Comparison of ENCODE assay signal across 10 cellular contexts in the genomic region with DNA sequence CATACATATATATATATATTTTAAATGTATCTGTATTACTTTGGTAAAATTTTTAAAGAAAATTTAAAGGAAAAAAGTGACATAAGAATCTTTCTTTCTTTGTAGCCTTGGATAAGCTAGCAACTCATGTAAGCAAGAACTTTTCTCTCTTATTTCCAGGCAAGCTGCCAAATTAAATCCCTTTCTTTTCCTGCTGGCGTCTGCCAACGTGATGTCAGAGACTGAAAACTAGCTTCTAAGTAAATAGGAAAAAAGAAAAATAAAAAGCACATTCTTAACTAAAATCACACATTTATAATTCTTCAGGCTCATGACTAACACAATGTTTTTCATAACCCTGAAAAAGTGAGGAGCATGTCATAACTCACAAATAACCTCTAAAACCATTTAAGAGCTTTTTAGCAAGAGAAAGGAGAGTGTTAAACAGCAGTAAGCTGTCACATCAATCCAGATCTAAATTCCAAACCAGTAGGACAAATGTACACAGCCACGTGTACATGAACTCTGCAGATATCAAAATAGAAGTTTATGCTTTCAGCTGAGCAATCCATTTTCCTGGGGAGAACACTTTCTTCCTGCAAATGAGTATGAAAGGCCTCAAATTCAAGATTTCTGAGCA.
A peak's percentile ranks its signal among the peaks of the same experiment; 100 is the strongest.
DNase-seq lines count a peak whose midpoint lies in the region; ATAC-seq and TF ChIP-seq lines count a peak whose summit lies in the region.
"Had no signal": no experiment of that assay in that cellular context is flagged by ENCODE, and none has a peak within 500 bp of the region (broad histone marks: within the 10 kb centered on the region; RNA-seq: fewer than 3 reads in every experiment).

No MANE protein-coding gene starts in this region.

- no peak for TF ChIP-seq POLR2A in heart left ventricle (IDR thresholded peaks at IDR 0.05)
- TF ChIP-seq POLR2A in gastrocnemius medialis (IDR thresholded peaks at IDR 0.05): no peak
- no peak for TF ChIP-seq POLR2A in GM18505 (IDR thresholded peaks at IDR 0.05; ENCODE audit: borderline replicate concordance, extremely low read depth, insufficient read depth, insufficient read length)

- intact Hi-C loops in heart left ventricle (cut with DNase I) (no loop called here), gastrocnemius medialis (cut with DNase I; ENCODE audit: low total_unique reads) (no loop called here)

- no peaks in the 10 kb centered on the region for H4K20me1 ChIP-seq in SK-N-SH (ENCODE audit: insufficient read depth)

- peak overlapping the region; percentile 79 for H2AFZ ChIP-seq in SK-N-SH (ENCODE audit: low read depth)

- no peaks in the 10 kb centered on the region for H3K27me3 ChIP-seq in SK-N-SH (ENCODE audit: insufficient read depth)
- H3K27me3 ChIP-seq in heart left ventricle: no peaks in the 10 kb centered on the region
- H3K27me3 ChIP-seq in gastrocnemius medialis: no peaks in the 10 kb centered on the region

- H3K27me3 Mint-ChIP-seq in activated naive CD8-positive, alpha-beta T cell treated with anti-CD3 and anti-CD28 coated beads, Interleukin-2, amount 50 U/mL, for 24 hours: peaks cover 1% of the 10 kb centered on the region

- no peak for TF ChIP-seq RAD21 in SK-N-SH (IDR thresholded peaks at IDR 0.05; ENCODE audit: low read length)

- in situ Hi-C loops in G401 (cut with HindIII; ENCODE audit: low sequenced_read_pairs): no loop called here
- in situ Hi-C loops in gastrocnemius medialis (cut with MboI; ENCODE audit: low sequenced_read_pairs in 4 of 4): no loop called here

- POLR2A ChIA-PET in SK-N-SH (lab: Yijun Ruan, JAX): interaction anchor here (0.9 to 1.4 kb wide), 2 partner anchors 31 to 114 kb away, joined by 3 read pairs; a partner anchor contains a TSS

- peak overlapping the region; percentile 3; the same call in 1 of the 2 replicates for H3K9ac ChIP-seq in SK-N-SH

- no peaks in the 10 kb centered on the region for H3K9me2 ChIP-seq in SK-N-SH

- no peak for TF ChIP-seq EP300 in SK-N-SH (IDR thresholded peaks at IDR 0.05; ENCODE audit: borderline replicate concordance in 1 of 2, low read depth in 1 of 2, low read length in 1 of 2)

- no peaks in the 10 kb centered on the region for H3K36me3 Mint-ChIP-seq in activated naive CD8-positive, alpha-beta T cell treated with anti-CD3 and anti-CD28 coated beads, Interleukin-2, amount 50 U/mL, for 24 hours (ENCODE audit: low read depth)

- peaks cover 31 to 34% of the 10 kb centered on the region in 2 experiments for H3K4me1 ChIP-seq in SK-N-SH (ENCODE audit: control insufficient read depth in 1 of 2, insufficient read depth in 2 of 2, low read depth in 1 of 2, low read length in 1 of 2)
- peaks cover 0 to 42% (median 21%) of the 10 kb centered on the region in 12 donors for H3K4me1 ChIP-seq in heart left ventricle
- peaks cover 7 to 8% of the 10 kb centered on the region in 2 donors for H3K4me1 ChIP-seq in gastrocnemius medialis

- TF ChIP-seq CTCF in SK-N-SH (IDR thresholded peaks at IDR 0.05): no peak
- no peak for TF ChIP-seq CTCF in heart left ventricle (IDR thresholded peaks at IDR 0.05)
- no peak for TF ChIP-seq CTCF in gastrocnemius medialis (IDR thresholded peaks at IDR 0.05 in 4 of 5, conservative IDR thresholded peaks at IDR 0.05 in 1 of 5)

- CTCF ChIA-PET in SK-N-SH (lab: Yijun Ruan, JAX): interaction anchor here (1.2 to 1.4 kb wide), 2 partner anchors 10 to 123 kb away, joined by 3 to 8 read pairs; no protein-coding TSS in a partner anchor

- H3K27ac ChIP-seq in SK-N-SH (ENCODE audit: low read depth in 2 of 2, low read length in 1 of 2) (peak overlapping the region; percentile 76 to 85), heart left ventricle (peak overlapping the region; percentile 11 to 76 (median 62)), gastrocnemius medialis (peak overlapping the region in 3 of 4 donors; percentile 4 to 41 (median 19))

- H3K79me2 ChIP-seq in SK-N-SH (ENCODE audit: insufficient read depth): no peaks in the 10 kb centered on the region

- no peak overlapping the region for H3K27ac Mint-ChIP-seq in activated naive CD8-positive, alpha-beta T cell treated with anti-CD3 and anti-CD28 coated beads, Interleukin-2, amount 50 U/mL, for 24 hours

- H3K4me2 ChIP-seq in SK-N-SH: peak overlapping the region; percentile 60; the same call in 1 of the 2 replicates

- H3K4me3 ChIP-seq in SK-N-SH (ENCODE audit: low read depth in 2 of 2, low read length in 1 of 2): no peak overlapping the region; a peak in 1 of 4 replicates
- no peak overlapping the region for H3K4me3 ChIP-seq in heart left ventricle
- H3K4me3 ChIP-seq in gastrocnemius medialis: no peak overlapping the region

- H3K9me3 ChIP-seq in SK-N-SH: no peaks in the 10 kb centered on the region
- H3K9me3 ChIP-seq in heart left ventricle: peaks cover 0 to 7% (median 1%) of the 10 kb centered on the region in 12 donors
- no peaks in the 10 kb centered on the region for H3K9me3 ChIP-seq in gastrocnemius medialis

- H3K9me3 Mint-ChIP-seq in activated naive CD8-positive, alpha-beta T cell treated with anti-CD3 and anti-CD28 coated beads, Interleukin-2, amount 50 U/mL, for 24 hours: peaks cover 10% of the 10 kb centered on the region

- H3K36me3 ChIP-seq in SK-N-SH (replicated peaks in 1 of 2; ENCODE audit: control insufficient read depth in 1 of 2, insufficient read depth in 2 of 2, low read length in 1 of 2): no peaks in the 10 kb centered on the region
- H3K36me3 ChIP-seq in heart left ventricle: no peaks in the 10 kb centered on the region
- no peaks in the 10 kb centered on the region for H3K36me3 ChIP-seq in gastrocnemius medialis

- H3F3A ChIP-seq in SK-N-SH (replicated peaks; ENCODE audit: insufficient read depth): peaks cover 16% of the 10 kb centered on the region

- DNase-seq in G401 (ENCODE audit: low spot score): peak; percentile 11
- peak; percentile 56 for DNase-seq in SK-N-SH
- peak in 2 of 5 donors; percentile 44 to 46 for DNase-seq in heart left ventricle
- DNase-seq in gastrocnemius medialis: no peak
- DNase-seq in GOT3 (lab: John Stamatoyannopoulos, UW): no peak
- DNase-seq in activated naive CD8-positive, alpha-beta T cell treated with anti-CD3 and anti-CD28 coated beads, Interleukin-2, amount 50 U/mL, for 24 hours: no peak
- DNase-seq: NCI-H1930; stimulated activated CD4-positive, alpha-beta T cell treated with anti-CD3 and anti-CD28 coated beads, Interleukin-4, amount 100 ng/mL, for 4 hours had no signal

- no peak overlapping the region for H3K4me3 Mint-ChIP-seq in activated naive CD8-positive, alpha-beta T cell treated with anti-CD3 and anti-CD28 coated beads, Interleukin-2, amount 50 U/mL, for 24 hours

- WGBS in SK-N-SH (ENCODE audit: low lambda C conversion rate): 3% methylated on average over 3 of the region's 3 CpGs
- 0 to 7% (median 2%) methylated on average over 3 of the region's 3 CpGs for whole genome bisulfite sequencing in heart left ventricle, 4 donors

- H3K4me1 Mint-ChIP-seq in activated naive CD8-positive, alpha-beta T cell treated with anti-CD3 and anti-CD28 coated beads, Interleukin-2, amount 50 U/mL, for 24 hours: no peaks in the 10 kb centered on the region

- ATAC-seq in heart left ventricle (peak in 3 of 4 donors; percentile 36 to 74 (median 65)), gastrocnemius medialis (no peak), HG02798 (IDR thresholded peaks at IDR 0.05; ENCODE audit: poor library complexity, unreplicated experiment) (no peak), GM18505 (IDR thresholded peaks at IDR 0.05; ENCODE audit: unreplicated experiment) (no peak)
- no peak for ATAC-seq in activated naive CD8-positive, alpha-beta T cell treated with anti-CD3 and anti-CD28 coated beads, Interleukin-2, amount 50 U/mL, for 24 hours

TF ChIP-seq in SK-N-SH, 30 proteins besides CTCF, POLR2A, EP300 and RAD21:
- TF ChIP-seq NFIC (IDR thresholded peaks at IDR 0.05; ENCODE audit: borderline replicate concordance) (peak; percentile 63), RCOR1 (IDR thresholded peaks at IDR 0.05; ENCODE audit: low read length) (peak; percentile 23; the same call in 1 of the 2 replicates), MXI1 (IDR thresholded peaks at IDR 0.05; ENCODE audit: low read depth, low read length) (peak; percentile 50), TEAD4 (IDR thresholded peaks at IDR 0.05; ENCODE audit: borderline replicate concordance, insufficient read depth) (no peak), RFX5 (IDR thresholded peaks at IDR 0.05; ENCODE audit: low read length) (no peak), POLR2AphosphoS5 (IDR thresholded peaks at IDR 0.05; ENCODE audit: low read depth, low read length) (no peak), GATA2 (CRISPR knock-in tag; IDR thresholded peaks at IDR 0.05) (no peak), TCF12 (IDR thresholded peaks at IDR 0.05) (0 out of 2 replicates have a peak, but pooled peaks have one; percentile 9), NRF1 (IDR thresholded peaks at IDR 0.05; ENCODE audit: low read depth, low read length) (no peak), GABPA (IDR thresholded peaks at IDR 0.05; ENCODE audit: low read depth) (no peak)
- TF ChIP-seq, protein P1, sequence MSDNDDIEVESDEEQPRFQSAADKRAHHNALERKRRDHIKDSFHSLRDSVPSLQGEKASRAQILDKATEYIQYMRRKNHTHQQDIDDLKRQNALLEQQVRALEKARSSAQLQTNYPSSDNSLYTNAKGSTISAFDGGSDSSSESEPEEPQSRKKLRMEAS (IDR thresholded peaks at IDR 0.05; ENCODE audit: low read depth): peak; percentile 43; the same call in 1 of the 2 replicates
- TF ChIP-seq, protein P2, sequence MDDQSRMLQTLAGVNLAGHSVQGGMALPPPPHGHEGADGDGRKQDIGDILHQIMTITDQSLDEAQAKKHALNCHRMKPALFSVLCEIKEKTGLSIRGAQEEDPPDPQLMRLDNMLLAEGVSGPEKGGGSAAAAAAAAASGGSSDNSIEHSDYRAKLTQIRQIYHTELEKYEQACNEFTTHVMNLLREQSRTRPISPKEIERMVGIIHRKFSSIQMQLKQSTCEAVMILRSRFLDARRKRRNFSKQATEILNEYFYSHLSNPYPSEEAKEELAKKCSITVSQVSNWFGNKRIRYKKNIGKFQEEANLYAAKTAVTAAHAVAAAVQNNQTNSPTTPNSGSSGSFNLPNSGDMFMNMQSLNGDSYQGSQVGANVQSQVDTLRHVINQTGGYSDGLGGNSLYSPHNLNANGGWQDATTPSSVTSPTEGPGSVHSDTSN (IDR thresholded peaks at IDR 0.05): 0 out of 2 replicates have a peak, but pooled peaks have one; percentile 36
- TF ChIP-seq, protein P3, sequence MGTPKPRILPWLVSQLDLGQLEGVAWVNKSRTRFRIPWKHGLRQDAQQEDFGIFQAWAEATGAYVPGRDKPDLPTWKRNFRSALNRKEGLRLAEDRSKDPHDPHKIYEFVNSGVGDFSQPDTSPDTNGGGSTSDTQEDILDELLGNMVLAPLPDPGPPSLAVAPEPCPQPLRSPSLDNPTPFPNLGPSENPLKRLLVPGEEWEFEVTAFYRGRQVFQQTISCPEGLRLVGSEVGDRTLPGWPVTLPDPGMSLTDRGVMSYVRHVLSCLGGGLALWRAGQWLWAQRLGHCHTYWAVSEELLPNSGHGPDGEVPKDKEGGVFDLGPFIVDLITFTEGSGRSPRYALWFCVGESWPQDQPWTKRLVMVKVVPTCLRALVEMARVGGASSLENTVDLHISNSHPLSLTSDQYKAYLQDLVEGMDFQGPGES (IDR thresholded peaks at IDR 0.05; ENCODE audit: low read depth, low read length): no peak

Comparison
In these comparisons a context has a peak if more than half of its experiments do, and no peak if none do; other contexts are left out.
1. DNase-seq: peak in G401 (single experiment) and SK-N-SH (single experiment); none in gastrocnemius medialis (0 of 2), GOT3 (single experiment) and activated naive CD8-positive, alpha-beta T cell treated with anti-CD3 and anti-CD28 coated beads, Interleukin-2, amount 50 U/mL, for 24 hours (single experiment).
2. H3K27ac ChIP-seq: peak in every context shown above with its lines; median percentile 80 in SK-N-SH; 62 in heart left ventricle; 19 in gastrocnemius medialis.
3. ATAC-seq: peak in heart left ventricle (3 of 4); none in gastrocnemius medialis (0 of 2), HG02798 (single experiment), GM18505 (single experiment) and activated naive CD8-positive, alpha-beta T cell treated with anti-CD3 and anti-CD28 coated beads, Interleukin-2, amount 50 U/mL, for 24 hours (single experiment).